ENCODE assay signal across 12 cellular contexts in the genomic region with DNA sequence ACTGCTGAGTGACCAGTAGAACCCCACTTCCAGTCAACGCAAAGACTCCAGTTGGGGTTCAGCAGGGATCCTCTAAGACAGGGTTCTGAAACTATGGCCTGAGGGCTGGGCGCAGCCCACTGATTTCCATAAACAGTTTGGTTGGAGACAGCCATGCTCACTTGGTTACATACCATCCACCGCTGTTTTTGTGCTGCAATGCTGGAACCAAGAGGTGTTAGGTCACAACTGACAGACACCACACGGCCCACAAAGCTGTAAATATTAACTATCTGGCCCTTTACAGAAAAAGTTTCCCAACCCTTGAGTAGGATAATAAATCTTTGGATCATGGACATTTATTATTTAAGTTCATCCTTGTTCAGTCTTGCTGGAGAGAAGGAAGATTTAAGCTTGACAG. TPM values are rescaled to one million over a fixed set of nuclear protein-coding genes. Genes with fewer than 3 reads are reported as not detected.
DNase-seq lines count a peak whose midpoint lies in the region; ATAC-seq and TF ChIP-seq lines count a peak whose summit lies in the region.
"Had no signal": no experiment of that assay in that cellular context is flagged by ENCODE, and none has a peak within 500 bp of the region (broad histone marks: within the 10 kb centered on the region; RNA-seq: fewer than 3 reads in every experiment).

No MANE protein-coding gene starts in this region.

- H3K18ac ChIP-seq in mesenchymal stem cell (ENCODE audit: low read depth in 1 of 2, low read length in 2 of 2) (peak overlapping the region in 1 of 2 experiments; percentile 37), mesendoderm (ENCODE audit: low read length) (no peak overlapping the region)

- ATAC-seq in GM18499 (IDR thresholded peaks at IDR 0.05; ENCODE audit: insufficient read depth, unreplicated experiment) (peak; percentile 25), GM19452 (IDR thresholded peaks at IDR 0.05; ENCODE audit: unreplicated experiment) (peak; percentile 39), HG03354 (IDR thresholded peaks at IDR 0.05; ENCODE audit: poor library complexity, severe bottlenecking, unreplicated experiment) (peak; percentile 43)

- H3K79me1 ChIP-seq in mesenchymal stem cell (replicated peaks; ENCODE audit: low read length, poor library complexity, severe bottlenecking) (no peaks in the 10 kb centered on the region), mesendoderm (ENCODE audit: low read length) (no peaks in the 10 kb centered on the region)

- H2BK15ac ChIP-seq in mesenchymal stem cell (ENCODE audit: low read depth, poor library complexity, severe bottlenecking) = no peak overlapping the region
- H2BK15ac ChIP-seq in mesendoderm (replicated peaks; ENCODE audit: low read depth) = no peak overlapping the region

- intact Hi-C loops in head of caudate nucleus (cut with DNase I) (no loop called here), breast epithelium (cut with DNase I; ENCODE audit: low total_unique reads) (no loop called here)

- H3K4me1 ChIP-seq in mesenchymal stem cell (ENCODE audit: control insufficient read depth, insufficient read depth, low read depth, low read length) = peaks cover 6% of the 10 kb centered on the region
- H3K4me1 ChIP-seq in breast epithelium = no peaks in the 10 kb centered on the region
- H3K4me1 ChIP-seq in mesendoderm (ENCODE audit: control insufficient read depth, low read depth, low read length) = peaks cover 3% of the 10 kb centered on the region
- H3K4me1 ChIP-seq: left ventricle myocardium inferior had no signal

- H2BK120ac ChIP-seq in mesenchymal stem cell (ENCODE audit: low read depth, low read length) = no peak overlapping the region
- no peak overlapping the region for H2BK120ac ChIP-seq in mesendoderm (ENCODE audit: low read depth, low read length)

- H2BK12ac ChIP-seq in mesenchymal stem cell (ENCODE audit: low read length in 2 of 2) = peak overlapping the region in 1 of 2 experiments; percentile 45

- TF ChIP-seq POLR2A in breast epithelium (IDR thresholded peaks at IDR 0.05) = no peak

- no peak overlapping the region for H2AFZ ChIP-seq in mesenchymal stem cell (ENCODE audit: low read depth, low read length)

- no peak overlapping the region for H4K5ac ChIP-seq in mesendoderm (ENCODE audit: low read length)

- peak overlapping the region; percentile 5 for H2BK5ac ChIP-seq in mesenchymal stem cell (ENCODE audit: low read depth, low read length, poor library complexity, severe bottlenecking)
- no peak overlapping the region for H2BK5ac ChIP-seq in mesendoderm (ENCODE audit: low read length)

- H2AK5ac ChIP-seq in mesenchymal stem cell (ENCODE audit: low read length, severe bottlenecking) (no peak overlapping the region), mesendoderm (ENCODE audit: low read length) (no peak overlapping the region)

- no peak for TF ChIP-seq CTCF in breast epithelium (IDR thresholded peaks at IDR 0.05)

- H3K4ac ChIP-seq in mesenchymal stem cell (ENCODE audit: low read depth in 1 of 2, low read length in 2 of 2) (no peak overlapping the region), mesendoderm (ENCODE audit: low read depth, low read length) (no peak overlapping the region)

- H3K4me2 ChIP-seq in mesenchymal stem cell (ENCODE audit: low read length, poor library complexity, severe bottlenecking) (no peak overlapping the region), mesendoderm (ENCODE audit: low read length) (no peak overlapping the region)

- H3K36me3 ChIP-seq in mesenchymal stem cell (ENCODE audit: control insufficient read depth in 1 of 2, insufficient read depth in 2 of 2, low read depth in 1 of 2, low read length in 2 of 2) (no peaks in the 10 kb centered on the region), breast epithelium (no peaks in the 10 kb centered on the region), mesendoderm (ENCODE audit: control insufficient read depth, insufficient read depth, low read length) (no peaks in the 10 kb centered on the region)
- H3K36me3 ChIP-seq: left ventricle myocardium inferior had no signal

- no peak overlapping the region for H4K91ac ChIP-seq in mesenchymal stem cell (ENCODE audit: low read length)

- WGBS in mesenchymal stem cell = 67% methylated on average over 3 of the region's 4 CpGs
- no CpG with 5 or more reads among the region's 4 CpGs for WGBS in mesendoderm (ENCODE audit: extremely low coverage, insufficient coverage, low lambda C conversion rate)

- H3K9ac ChIP-seq in mesenchymal stem cell (ENCODE audit: low read length) (no peak overlapping the region), mesendoderm (ENCODE audit: low read length) (no peak overlapping the region)

- H3K4me3 ChIP-seq in mesenchymal stem cell (ENCODE audit: insufficient read depth in 1 of 2, low read depth in 1 of 2, low read length in 2 of 2) (no peak overlapping the region), breast epithelium (no peak overlapping the region), mesendoderm (ENCODE audit: low read length) (no peak overlapping the region)
- H3K4me3 ChIP-seq: left ventricle myocardium inferior had no signal

- DNase-seq in mesenchymal stem cell (peak; percentile 86), head of caudate nucleus (no peak), breast epithelium (ENCODE audit: low spot score in 2 of 2) (no peak), cerebellum (ENCODE audit: low spot score) (no peak), mesendoderm (no peak)
- DNase-seq: activated CD8-positive, alpha-beta memory T cell treated with anti-CD3 and anti-CD28 coated beads, Interleukin-2, amount 50 U/mL, for 48 hours; DMS53; left ventricle myocardium inferior; NCI-H526 had no signal

- no peaks in the 10 kb centered on the region for H3K27me3 ChIP-seq in mesenchymal stem cell (ENCODE audit: control insufficient read depth in 1 of 2, insufficient read depth in 1 of 2, low read length in 2 of 2)
- H3K27me3 ChIP-seq in breast epithelium = no peaks in the 10 kb centered on the region
- H3K27me3 ChIP-seq in mesendoderm (ENCODE audit: insufficient read depth, low read length, poor library complexity) = no peaks in the 10 kb centered on the region

- H3K79me2 ChIP-seq in mesendoderm (ENCODE audit: control insufficient read depth, insufficient read depth, low read length) = no peaks in the 10 kb centered on the region

- no peak overlapping the region for H3K23ac ChIP-seq in mesenchymal stem cell (ENCODE audit: low read length in 2 of 2)
- no peak overlapping the region for H3K23ac ChIP-seq in mesendoderm (ENCODE audit: low read length)

- H3K14ac ChIP-seq in mesenchymal stem cell (ENCODE audit: low read length in 2 of 2) = no peak overlapping the region

- no peak overlapping the region for H3K56ac ChIP-seq in mesendoderm (ENCODE audit: low read length)

- no peak overlapping the region for H4K8ac ChIP-seq in mesenchymal stem cell (ENCODE audit: low read length)
- H4K8ac ChIP-seq in mesendoderm (ENCODE audit: low read depth, low read length) = no peak overlapping the region

- peak overlapping the region; percentile 61 for H3K27ac ChIP-seq in mesenchymal stem cell (ENCODE audit: low read length, poor library complexity, severe bottlenecking)
- no peak overlapping the region for H3K27ac ChIP-seq in breast epithelium
- H3K27ac ChIP-seq in mesendoderm (ENCODE audit: low read depth, low read length) = no peak overlapping the region
- H3K27ac ChIP-seq: left ventricle myocardium inferior had no signal

- H3K9me3 ChIP-seq in mesenchymal stem cell (ENCODE audit: control insufficient read depth, low read length) (no peaks in the 10 kb centered on the region), breast epithelium (no peaks in the 10 kb centered on the region)

RNA-seq across cellular contexts. Expression of gene CD226, which starts 8.4 kb away (rescaled TPM):
- 0.10 TPM for polyA plus RNA-seq in mesenchymal stem cell (2013, experiment 1 of 2)
- 0.15 TPM for polyA plus RNA-seq in mesenchymal stem cell (2013, experiment 2 of 2)
- total RNA-seq in breast epithelium (1 to 10 TPM; 1.8 to 4.9 (median 2.1) TPM), cerebellum (1.1 TPM)
- polyA plus RNA-seq in mesendoderm (2013, experiment 1 of 2) = 0.29 TPM
- 0.25 TPM for polyA plus RNA-seq in mesendoderm (2013, experiment 2 of 2)
